ENCODE assay signal across 8 cellular contexts in the genomic region with DNA sequence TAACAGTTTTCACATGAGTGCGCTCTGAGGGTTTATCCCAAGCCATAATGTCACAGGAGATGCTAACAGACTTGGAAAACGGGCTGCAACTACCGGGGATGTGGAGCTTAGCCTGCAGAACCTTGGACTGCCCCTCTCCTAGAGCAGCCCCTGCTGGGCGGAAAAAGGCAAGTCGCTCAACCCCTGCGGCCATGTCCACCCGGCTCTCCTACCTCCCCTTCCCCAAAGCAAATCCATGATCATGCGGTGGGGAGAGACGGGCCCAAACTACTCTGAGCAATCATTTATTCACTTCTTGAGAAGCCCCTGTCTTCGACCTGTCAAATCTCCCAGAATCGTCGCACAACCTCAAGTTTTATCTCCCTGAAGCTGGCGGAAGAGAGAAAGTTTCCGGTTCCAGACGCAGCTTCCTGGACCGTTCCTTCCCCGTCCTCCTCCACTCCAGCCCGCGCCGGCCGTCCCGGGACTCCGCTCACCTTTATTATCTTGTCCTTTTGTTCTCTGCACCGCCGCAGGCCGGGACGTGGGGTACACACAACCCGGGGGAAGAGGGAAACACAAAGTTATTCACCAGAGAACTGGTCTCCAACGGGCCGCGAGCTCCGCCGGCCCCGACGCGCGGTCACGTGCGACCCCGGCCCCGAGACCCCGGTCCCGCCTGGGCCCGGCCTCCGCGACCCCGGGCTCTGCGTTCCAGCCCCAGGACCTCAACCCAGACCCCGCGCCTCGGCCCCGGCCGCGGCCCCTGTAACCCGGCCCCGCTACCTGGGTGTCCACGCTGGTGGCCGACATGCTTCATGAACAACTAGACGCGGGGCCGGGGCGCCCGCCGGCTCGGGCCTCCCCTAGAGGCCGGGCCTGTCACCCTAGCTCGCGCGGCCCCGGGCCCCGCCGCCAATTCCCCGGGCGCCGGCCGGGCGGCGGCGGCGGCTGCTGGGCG. TPM values are rescaled to one million over a fixed set of nuclear protein-coding genes. Genes with fewer than 3 reads are reported as not detected.
DNase-seq lines count a peak whose midpoint lies in the region; ATAC-seq and TF ChIP-seq lines count a peak whose summit lies in the region.

No MANE protein-coding gene starts in this region.

- H3K9ac ChIP-seq in parathyroid adenoma: peak overlapping the region; percentile 63

- H3K79me2 ChIP-seq in parathyroid adenoma: peaks cover 52% of the 10 kb centered on the region

- peak overlapping the region; percentile 86 for H3K27ac Mint-ChIP-seq in activated CD8-positive, alpha-beta T cell treated with anti-CD3 and anti-CD28 coated beads, Interleukin-2, amount 10 ng/mL, durations not matched to agents 7 days and 5 days

- H3K27ac ChIP-seq in foreskin keratinocyte (peak overlapping the region; percentile 77), parathyroid adenoma (no peak overlapping the region)

- H3K27me3 ChIP-seq in foreskin keratinocyte (no peaks in the 10 kb centered on the region), parathyroid adenoma (ENCODE audit: control insufficient read depth, insufficient read depth, low read length) (no peaks in the 10 kb centered on the region)

- H3K4me3 ChIP-seq in LNCaP clone FGC (ENCODE audit: low read depth, low read length) (peak overlapping the region; percentile 92), parathyroid adenoma (ENCODE audit: low read depth, low read length) (peak overlapping the region; percentile 77)

- H3K4me1 ChIP-seq in foreskin keratinocyte (no peaks in the 10 kb centered on the region), parathyroid adenoma (peaks cover 17% of the 10 kb centered on the region)

- POLR2A ChIA-PET in activated CD8-positive, alpha-beta T cell treated with anti-CD3 and anti-CD28 coated beads, Interleukin-2, amount 10 ng/mL, durations not matched to agents 7 days and 5 days (lab: Charles Lee): interaction anchor here (0.7 to 1.4 kb wide), 2 partner anchors 10 to 57 kb away, joined by 4 read pairs; a partner anchor contains a TSS

- peak overlapping the region; percentile 94 for H3K4me3 Mint-ChIP-seq in activated CD8-positive, alpha-beta T cell treated with anti-CD3 and anti-CD28 coated beads, Interleukin-2, amount 10 ng/mL, durations not matched to agents 7 days and 5 days

- peaks cover 4% of the 10 kb centered on the region for H3K27me3 Mint-ChIP-seq in activated CD8-positive, alpha-beta T cell treated with anti-CD3 and anti-CD28 coated beads, Interleukin-2, amount 10 ng/mL, durations not matched to agents 7 days and 5 days (ENCODE audit: low read depth)

- no peaks in the 10 kb centered on the region for H3K36me3 ChIP-seq in parathyroid adenoma (ENCODE audit: control insufficient read depth, insufficient read depth, low read length)

- peak; percentile 24 for ATAC-seq in GM21723 (IDR thresholded peaks at IDR 0.05; ENCODE audit: unreplicated experiment)
- ATAC-seq in activated CD8-positive, alpha-beta T cell treated with anti-CD3 and anti-CD28 coated beads, Interleukin-2, amount 10 ng/mL, durations not matched to agents 7 days and 5 days: peak; percentile 8
- peak; percentile 34 for ATAC-seq in foreskin keratinocyte
- no peak for ATAC-seq in GM18858 (IDR thresholded peaks at IDR 0.05; ENCODE audit: unreplicated experiment)

- CTCF ChIA-PET in activated CD8-positive, alpha-beta T cell treated with anti-CD3 and anti-CD28 coated beads, Interleukin-2, amount 10 ng/mL, durations not matched to agents 7 days and 5 days (lab: Charles Lee): interaction anchor here (1.0 to 7.0 kb wide), 3 partner anchors 8 to 243 kb away, joined by 3 to 48 read pairs (median 3); no protein-coding TSS in a partner anchor

- peak overlapping the region; percentile 52 for H3K4me2 ChIP-seq in parathyroid adenoma (ENCODE audit: low read length)

- H3K4me1 Mint-ChIP-seq in activated CD8-positive, alpha-beta T cell treated with anti-CD3 and anti-CD28 coated beads, Interleukin-2, amount 10 ng/mL, durations not matched to agents 7 days and 5 days (ENCODE audit: low read depth): peaks cover 45% of the 10 kb centered on the region

- no peaks in the 10 kb centered on the region for H3K9me3 Mint-ChIP-seq in activated CD8-positive, alpha-beta T cell treated with anti-CD3 and anti-CD28 coated beads, Interleukin-2, amount 10 ng/mL, durations not matched to agents 7 days and 5 days (ENCODE audit: insufficient read depth)

- peak; percentile 18 for DNase-seq in NCI-H510A treated with DMSO at 0.1 percent for 48 hours (lab: John Stamatoyannopoulos, UW)
- no peak for DNase-seq in NCI-H510A (lab: John Stamatoyannopoulos, UW)
- DNase-seq in LNCaP clone FGC (ENCODE audit: low read depth): no peak
- peak; percentile 40 for DNase-seq in activated CD8-positive, alpha-beta T cell treated with anti-CD3 and anti-CD28 coated beads, Interleukin-2, amount 10 ng/mL, durations not matched to agents 7 days and 5 days
- peak in 1 of 2 donors; percentile 33 for DNase-seq in foreskin keratinocyte

- peak overlapping the region; percentile 39 for H2AFZ ChIP-seq in parathyroid adenoma

- peaks cover 42% of the 10 kb centered on the region for H3K36me3 Mint-ChIP-seq in activated CD8-positive, alpha-beta T cell treated with anti-CD3 and anti-CD28 coated beads, Interleukin-2, amount 10 ng/mL, durations not matched to agents 7 days and 5 days (ENCODE audit: low read depth)

- no peaks in the 10 kb centered on the region for H3K9me3 ChIP-seq in parathyroid adenoma (ENCODE audit: control insufficient read depth, low read length)

- TF ChIP-seq CTCF in LNCaP clone FGC (IDR thresholded peaks at IDR 0.05; ENCODE audit: control insufficient read depth, extremely low read depth, insufficient read depth) (peak; percentile 56), foreskin keratinocyte (conservative IDR thresholded peaks at IDR 0.05) (peak; percentile 53), parathyroid adenoma (IDR thresholded peaks at IDR 0.05) (peak; percentile 18)

RNA-seq across cellular contexts. Expression of a gene that starts 0.6 kb away (rescaled TPM):
- 10 to 100 TPM; 36.2 to 38.7 TPM for total RNA-seq in activated CD8-positive, alpha-beta T cell treated with anti-CD3 and anti-CD28 coated beads, Interleukin-2, amount 10 ng/mL, durations not matched to agents 7 days and 5 days
- 36.2 and 36.4 TPM in 2 replicates for total RNA-seq in foreskin keratinocyte
- polyA plus RNA-seq in foreskin keratinocyte: 21.8 and 23.1 TPM in 2 replicates

RNA-seq across cellular contexts. Expression of a gene that starts 20.3 kb away (rescaled TPM):
- under 1 TPM; 0.37 to 0.74 TPM for total RNA-seq in activated CD8-positive, alpha-beta T cell treated with anti-CD3 and anti-CD28 coated beads, Interleukin-2, amount 10 ng/mL, durations not matched to agents 7 days and 5 days
- not detected in 2 replicates for total RNA-seq in foreskin keratinocyte
- not detected in 2 replicates for polyA plus RNA-seq in foreskin keratinocyte

RNA-seq across cellular contexts. Expression of a gene that starts 38.9 kb away (rescaled TPM):
- total RNA-seq in activated CD8-positive, alpha-beta T cell treated with anti-CD3 and anti-CD28 coated beads, Interleukin-2, amount 10 ng/mL, durations not matched to agents 7 days and 5 days: not detected
- 0.11 and 0.20 TPM in 2 replicates for total RNA-seq in foreskin keratinocyte
- polyA plus RNA-seq in foreskin keratinocyte: 0.27 and 0.29 TPM in 2 replicates

RNA-seq across cellular contexts. Expression of a gene that starts 57.2 kb away (rescaled TPM):
- 10 to 100 TPM; 68.7 to 75.6 TPM for total RNA-seq in activated CD8-positive, alpha-beta T cell treated with anti-CD3 and anti-CD28 coated beads, Interleukin-2, amount 10 ng/mL, durations not matched to agents 7 days and 5 days
- total RNA-seq in foreskin keratinocyte: 52.2 and 64.0 TPM in 2 replicates
- polyA plus RNA-seq in foreskin keratinocyte: 41.0 and 50.3 TPM in 2 replicates

Comparison
In these comparisons a context has a peak if more than half of its experiments do, and no peak if none do; other contexts are left out.
1. DNase-seq: peak in NCI-H510A treated with DMSO at 0.1 percent for 48 hours (single experiment) and activated CD8-positive, alpha-beta T cell treated with anti-CD3 and anti-CD28 coated beads, Interleukin-2, amount 10 ng/mL, durations not matched to agents 7 days and 5 days (single experiment); none in NCI-H510A (single experiment) and LNCaP clone FGC (single experiment).
2. Peak in every context shown above with its lines, with median percentiles within 50 percentile points of each other: CTCF ChIP-seq.